ENCODE assay signal across 25 cellular contexts in genomic region chr2:70709275-70709674, GRCh38. TPM values are rescaled to one million over a fixed set of nuclear protein-coding genes. Genes with fewer than 3 reads are reported as not detected.
A peak's percentile ranks its signal among the peaks of the same experiment; 100 is the strongest.
DNase-seq lines count a peak whose midpoint lies in the region; ATAC-seq and TF ChIP-seq lines count a peak whose summit lies in the region.
"Had no signal": no experiment of that assay in that cellular context is flagged by ENCODE, and none has a peak within 500 bp of the region (broad histone marks: within the 10 kb centered on the region; RNA-seq: fewer than 3 reads in every experiment).

No MANE protein-coding gene starts in this region.

- no peak for DNase-seq in activated naive CD4-positive, alpha-beta T cell treated with anti-CD3 and anti-CD28 coated beads, Interleukin-2, amount 50 U/mL, for 72 hours (ENCODE audit: low spot score in 2 of 2)
- no peak for DNase-seq in activated naive CD4-positive, alpha-beta T cell treated with anti-CD3 and anti-CD28 coated beads for 36 hours
- DNase-seq in PC-3 = peak; percentile 2
- DNase-seq in iris pigment epithelial cell (ENCODE audit: low read depth) = peak; percentile 14
- DNase-seq in SIG-M5 treated with dmso at 0.1 percent for 504 hours (lab: John Stamatoyannopoulos, UW; ENCODE audit: unreplicated experiment) = no peak
- no peak for DNase-seq in UCSD-AML1 (lab: John Stamatoyannopoulos, UW; ENCODE audit: unreplicated experiment)
- no peak for DNase-seq in SW 1271 (lab: John Stamatoyannopoulos, UW)
- no peak for DNase-seq in Peyer's patch
- DNase-seq: activated CD4-positive, alpha-beta T cell treated with anti-CD3 and anti-CD28 coated beads, Interleukin-2, amount 10 ng/mL, durations not matched to agents 7 days and 5 days; activated naive CD8-positive, alpha-beta T cell treated with anti-CD3 and anti-CD28 coated beads, Interleukin-2, amount 10 ng/mL, durations not matched to agents 7 days and 5 days; COR-L47; dermis blood vessel endothelial cell; GF-D8; Karpas-422; naive thymus-derived CD4-positive, alpha-beta T cell; NCI-H146; occipital lobe; SK-N-SH; T-helper 2 cell had no signal

- no peaks in the 10 kb centered on the region for H3K36me3 ChIP-seq in PC-3 (ENCODE audit: low read depth, low read length)
- H3K36me3 ChIP-seq in Peyer's patch = no peaks in the 10 kb centered on the region
- H3K36me3 ChIP-seq: esophagus muscularis mucosa had no signal

- no peak overlapping the region for H3K4me2 ChIP-seq in PC-3 (ENCODE audit: low read length)
- H3K4me2 ChIP-seq: BLaER1 treated with 17β-estradiol and CSF1 and Interleukin-3, amounts not matched to agents 10 nM and 100 nM; SK-N-SH had no signal

- ATAC-seq in activated naive CD4-positive, alpha-beta T cell treated with anti-CD3 and anti-CD28 coated beads, Interleukin-2, amount 50 U/mL, for 72 hours = peak in 1 of 2 donors; percentile 61
- ATAC-seq in PC-3 = no peak
- ATAC-seq: activated T-helper 17 cell treated with anti-CD3 and anti-CD28 coated beads, Interleukin-2, amount 50 U/mL, for 72 hours; HepG2; naive thymus-derived CD4-positive, alpha-beta T cell had no signal

- no peaks in the 10 kb centered on the region for H3K9me3 ChIP-seq in PC-3 (ENCODE audit: low read length)
- H3K9me3 ChIP-seq in Peyer's patch = no peaks in the 10 kb centered on the region
- H3K9me3 ChIP-seq: BLaER1 treated with 17β-estradiol and CSF1 and Interleukin-3, amounts not matched to agents 10 nM and 100 nM; esophagus muscularis mucosa; SK-N-SH had no signal

- peaks cover 7% of the 10 kb centered on the region; the same call in 1 of the 2 replicates for H3K27me3 ChIP-seq in PC-3 (ENCODE audit: low read length)
- no peaks in the 10 kb centered on the region for H3K27me3 ChIP-seq in Peyer's patch
- H3K27me3 ChIP-seq: BLaER1 treated with 17β-estradiol and CSF1 and Interleukin-3, amounts not matched to agents 10 nM and 100 nM; esophagus muscularis mucosa had no signal

- H3K4me3 ChIP-seq in PC-3 (ENCODE audit: low read length) (no peak overlapping the region), Peyer's patch (no peak overlapping the region)
- H3K4me3 ChIP-seq: BLaER1 treated with 17β-estradiol and CSF1 and Interleukin-3, amounts not matched to agents 10 nM and 100 nM; esophagus muscularis mucosa had no signal

- TF ChIP-seq CTCF in PC-3 (conservative IDR thresholded peaks at IDR 0.05; ENCODE audit: low read depth, low read length) (no peak), Peyer's patch (IDR thresholded peaks at IDR 0.05) (no peak)

- H3K36me3 Mint-ChIP-seq in activated naive CD4-positive, alpha-beta T cell treated with anti-CD3 and anti-CD28 coated beads, Interleukin-2, amount 50 U/mL, for 72 hours = no peaks in the 10 kb centered on the region
- no peaks in the 10 kb centered on the region for H3K36me3 Mint-ChIP-seq in activated naive CD4-positive, alpha-beta T cell treated with anti-CD3 and anti-CD28 coated beads for 36 hours (ENCODE audit: low read depth)
- H3K36me3 Mint-ChIP-seq: mesothelial cell of epicardium had no signal

- no peaks in the 10 kb centered on the region for H3F3A ChIP-seq in PC-3 (ENCODE audit: low read length, unreplicated experiment)

- H3K27ac ChIP-seq in PC-3 (ENCODE audit: low read length) = no peak overlapping the region
- H3K27ac ChIP-seq in Peyer's patch = no peak overlapping the region
- H3K27ac ChIP-seq: BLaER1 treated with 17β-estradiol and CSF1 and Interleukin-3, amounts not matched to agents 10 nM and 100 nM; esophagus muscularis mucosa had no signal

- no peaks in the 10 kb centered on the region for H3K9me2 ChIP-seq in PC-3 (replicated peaks; ENCODE audit: low read length)
- H3K9me2 ChIP-seq: SK-N-SH had no signal

- no peak overlapping the region for H3K4me3 Mint-ChIP-seq in activated naive CD4-positive, alpha-beta T cell treated with anti-CD3 and anti-CD28 coated beads for 36 hours
- H3K4me3 Mint-ChIP-seq: activated CD4-positive, alpha-beta T cell treated with anti-CD3 and anti-CD28 coated beads, Interleukin-2, amount 10 ng/mL, durations not matched to agents 7 days and 5 days; activated naive CD8-positive, alpha-beta T cell treated with anti-CD3 and anti-CD28 coated beads, Interleukin-2, amount 10 ng/mL, durations not matched to agents 7 days and 5 days; activated T-helper 17 cell treated with anti-CD3 and anti-CD28 coated beads, Interleukin-2, amount 50 U/mL, for 72 hours; mesothelial cell of epicardium; naive thymus-derived CD4-positive, alpha-beta T cell had no signal

- no peak overlapping the region for H2AFZ ChIP-seq in PC-3 (ENCODE audit: low read length)

- BruUV-seq in PC-3 (replicated peaks; lab: Mats Ljungman, UMichigan) = no TSS peak

- H4K20me1 ChIP-seq in PC-3 (ENCODE audit: low read length) = no peaks in the 10 kb centered on the region

- H3K27ac Mint-ChIP-seq in activated naive CD4-positive, alpha-beta T cell treated with anti-CD3 and anti-CD28 coated beads, Interleukin-2, amount 50 U/mL, for 72 hours = peak overlapping the region; percentile 45 to 60
- no peak overlapping the region for H3K27ac Mint-ChIP-seq in activated naive CD4-positive, alpha-beta T cell treated with anti-CD3 and anti-CD28 coated beads for 36 hours
- H3K27ac Mint-ChIP-seq: activated CD4-positive, alpha-beta T cell treated with anti-CD3 and anti-CD28 coated beads, Interleukin-2, amount 10 ng/mL, durations not matched to agents 7 days and 5 days; activated naive CD8-positive, alpha-beta T cell treated with anti-CD3 and anti-CD28 coated beads, Interleukin-2, amount 10 ng/mL, durations not matched to agents 7 days and 5 days; activated T-helper 17 cell treated with anti-CD3 and anti-CD28 coated beads, Interleukin-2, amount 50 U/mL, for 72 hours; mesothelial cell of epicardium had no signal

- CTCF ChIA-PET in activated naive CD4-positive, alpha-beta T cell treated with anti-CD3 and anti-CD28 coated beads for 36 hours (lab: Charles Lee) = interaction anchor here (0.7 to 0.8 kb wide), 2 partner anchors 262 to 408 kb away, joined by 4 to 5 read pairs; partner anchors contain the start of gene FAM136A
- CTCF ChIA-PET in PC-3 (lab: Charles Lee) = no interaction called here

- no peaks in the 10 kb centered on the region for H3K79me2 ChIP-seq in PC-3 (ENCODE audit: low read length)

- peaks cover 7% of the 10 kb centered on the region for H3K4me1 Mint-ChIP-seq in activated naive CD4-positive, alpha-beta T cell treated with anti-CD3 and anti-CD28 coated beads for 36 hours (ENCODE audit: low read depth)
- H3K4me1 Mint-ChIP-seq: activated CD4-positive, alpha-beta T cell treated with anti-CD3 and anti-CD28 coated beads, Interleukin-2, amount 10 ng/mL, durations not matched to agents 7 days and 5 days; activated naive CD8-positive, alpha-beta T cell treated with anti-CD3 and anti-CD28 coated beads, Interleukin-2, amount 10 ng/mL, durations not matched to agents 7 days and 5 days; activated T-helper 17 cell treated with anti-CD3 and anti-CD28 coated beads, Interleukin-2, amount 50 U/mL, for 72 hours; naive thymus-derived CD4-positive, alpha-beta T cell had no signal

- H3K9ac ChIP-seq in PC-3 (ENCODE audit: low read length) = no peak overlapping the region
- H3K9ac ChIP-seq: BLaER1 treated with 17β-estradiol and CSF1 and Interleukin-3, amounts not matched to agents 10 nM and 100 nM; SK-N-SH had no signal

- no peak for TF ChIP-seq POLR2A in Peyer's patch (IDR thresholded peaks at IDR 0.05)

- POLR2A ChIA-PET in PC-3 (lab: Charles Lee; ENCODE audit: unreplicated experiment) = no interaction called here

- no peaks in the 10 kb centered on the region for H3K27me3 Mint-ChIP-seq in activated naive CD4-positive, alpha-beta T cell treated with anti-CD3 and anti-CD28 coated beads for 36 hours (ENCODE audit: low read depth)
- H3K27me3 Mint-ChIP-seq: activated CD4-positive, alpha-beta T cell treated with anti-CD3 and anti-CD28 coated beads, Interleukin-2, amount 10 ng/mL, durations not matched to agents 7 days and 5 days; activated naive CD8-positive, alpha-beta T cell treated with anti-CD3 and anti-CD28 coated beads, Interleukin-2, amount 10 ng/mL, durations not matched to agents 7 days and 5 days; activated T-helper 17 cell treated with anti-CD3 and anti-CD28 coated beads, Interleukin-2, amount 50 U/mL, for 72 hours; naive thymus-derived CD4-positive, alpha-beta T cell had no signal

- no peaks in the 10 kb centered on the region for H3K9me3 Mint-ChIP-seq in activated naive CD4-positive, alpha-beta T cell treated with anti-CD3 and anti-CD28 coated beads, Interleukin-2, amount 50 U/mL, for 72 hours
- H3K9me3 Mint-ChIP-seq in activated naive CD4-positive, alpha-beta T cell treated with anti-CD3 and anti-CD28 coated beads for 36 hours = no peaks in the 10 kb centered on the region
- H3K9me3 Mint-ChIP-seq: activated CD4-positive, alpha-beta T cell treated with anti-CD3 and anti-CD28 coated beads, Interleukin-2, amount 10 ng/mL, durations not matched to agents 7 days and 5 days; activated naive CD8-positive, alpha-beta T cell treated with anti-CD3 and anti-CD28 coated beads, Interleukin-2, amount 10 ng/mL, durations not matched to agents 7 days and 5 days; activated T-helper 17 cell treated with anti-CD3 and anti-CD28 coated beads, Interleukin-2, amount 50 U/mL, for 72 hours; mesothelial cell of epicardium; naive thymus-derived CD4-positive, alpha-beta T cell had no signal

- no peaks in the 10 kb centered on the region for H3K4me1 ChIP-seq in PC-3 (ENCODE audit: insufficient read depth, low read length)
- H3K4me1 ChIP-seq in Peyer's patch = no peaks in the 10 kb centered on the region

- intact Hi-C loops in activated naive CD4-positive, alpha-beta T cell treated with anti-CD3 and anti-CD28 coated beads for 36 hours (cut with micrococcal nuclease) = no loop called here
- intact Hi-C loops in PC-3 (cut with micrococcal nuclease) = no loop called here

RNA-seq across cellular contexts. Expression of gene ADD2, which starts 58.7 kb away (rescaled TPM):
- total RNA-seq in activated naive CD4-positive, alpha-beta T cell treated with anti-CD3 and anti-CD28 coated beads, Interleukin-2, amount 50 U/mL, for 72 hours = 10 to 100 TPM; 18.3 to 76.0 TPM
- total RNA-seq in activated naive CD4-positive, alpha-beta T cell treated with anti-CD3 and anti-CD28 coated beads for 36 hours = 10 to 100 TPM; 42.9 to 46.2 TPM
- total RNA-seq in PC-3 (2014; rRNA removed) (4.4 and 16.0 TPM in 2 replicates), Peyer's patch (10 to 100 TPM in 1 of 4 donors, 1 to 10 TPM in 1, under 1 TPM in 1, not detected in 1; 0.28 to 14.0 (median 1.7) TPM)
- total RNA-seq: OCI-LY7 had no signal

Comparison
In these comparisons a context has a peak if more than half of its experiments do, and no peak if none do; other contexts are left out.
1. DNase-seq: peak in PC-3 (single experiment) and iris pigment epithelial cell (single experiment); none in activated naive CD4-positive, alpha-beta T cell treated with anti-CD3 and anti-CD28 coated beads, Interleukin-2, amount 50 U/mL, for 72 hours (0 of 2), activated naive CD4-positive, alpha-beta T cell treated with anti-CD3 and anti-CD28 coated beads for 36 hours (single experiment), SIG-M5 treated with dmso at 0.1 percent for 504 hours (single experiment), UCSD-AML1 (single experiment), SW 1271 (0 of 2) and Peyer's patch (0 of 3).